ENCODE assay signal across 12 cellular contexts in genomic region chr13:91313581-91313980, GRCh38.
DNase-seq lines count a peak whose midpoint lies in the region; ATAC-seq and TF ChIP-seq lines count a peak whose summit lies in the region.
"Had no signal": no experiment of that assay in that cellular context is flagged by ENCODE, and none has a peak within 500 bp of the region (broad histone marks: within the 10 kb centered on the region; RNA-seq: fewer than 3 reads in every experiment).

No MANE protein-coding gene starts in this region.

- DNase-seq in GM12865 (ENCODE audit: low read depth), result no peak
- peak; percentile 37 for DNase-seq in OCI-M1 (lab: John Stamatoyannopoulos, UW)
- no peak for DNase-seq in RKO (ENCODE audit: low spot score)
- DNase-seq in DMS153 (lab: John Stamatoyannopoulos, UW), result no peak
- DNase-seq in activated CD4-positive, alpha-beta T cell treated with anti-CD3 and anti-CD28 coated beads, Interleukin-2, amount 50 U/mL, for 48 hours, result no peak
- DNase-seq in activated gamma-delta T cell treated with Interleukin-2 at 50 U/mL for 16 hours, result no peak
- DNase-seq: NCI-H1436 treated with DMSO at 0.1 percent for 48 hours, posterior cingulate gyrus, SHP77 treated with DMSO at 0.1 percent for 48 hours had no signal

- TF ChIP-seq CTCF in GM12865 (IDR thresholded peaks at IDR 0.05; ENCODE audit: insufficient read depth, low read depth, low read length, missing control alignments), result no peak

- ATAC-seq in GM19397 (IDR thresholded peaks at IDR 0.05; ENCODE audit: unreplicated experiment), result peak; percentile 63
- ATAC-seq in HG02973 (IDR thresholded peaks at IDR 0.05; ENCODE audit: unreplicated experiment), result peak; percentile 57

- peak overlapping the region; percentile 36 for H3K4me3 ChIP-seq in GM12865 (ENCODE audit: low read depth, low read length)
- H3K4me3 ChIP-seq: BLaER1 had no signal
